Comparison of ENCODE assay signal across 24 cellular contexts in genomic region chr6:3799731-3800130, GRCh38. TPM values are rescaled to one million over a fixed set of nuclear protein-coding genes. Genes with fewer than 3 reads are reported as not detected.
"Had no signal": no experiment of that assay in that cellular context is flagged by ENCODE, and none has a peak within 500 bp of the region (broad histone marks: within the 10 kb centered on the region; RNA-seq: fewer than 3 reads in every experiment).

No MANE protein-coding gene starts in this region.

- H3K4me1 Mint-ChIP-seq: activated naive CD8-positive, alpha-beta T cell treated with anti-CD3 and anti-CD28 coated beads for 36 hours; immature natural killer cell; naive thymus-derived CD8-positive, alpha-beta T cell had no signal

- H3K4me3 Mint-ChIP-seq: activated naive CD8-positive, alpha-beta T cell treated with anti-CD3 and anti-CD28 coated beads for 36 hours; activated T-cell treated with anti-CD3 and anti-CD28 coated beads, Interleukin-2, amount 50 U/mL, for 4 hours; immature natural killer cell; naive thymus-derived CD8-positive, alpha-beta T cell; stimulated activated naive CD8-positive, alpha-beta T cell treated with anti-CD3 and anti-CD28 coated beads, Interleukin-15, Interleukin-2, amounts not matched to agents 100 ng/mL and 50 ng/mL, for 24 hours; T-helper 1 cell treated with Interleukin-12 subunit alpha and Interleukin-12 subunit beta and Interleukin-4 antibody, amounts not matched to agents 30 μg/mL and 1 μg/mL, for 36 hours had no signal

- H3K4me3 ChIP-seq: left lung, lung, prostate gland, spleen, tibial artery had no signal

- H3K27ac Mint-ChIP-seq: activated naive CD8-positive, alpha-beta T cell treated with anti-CD3 and anti-CD28 coated beads for 36 hours; activated T-helper 2 cell treated with anti-CD3 and anti-CD28 coated beads, Interferon-gamma antibody, Interleukin-2, Interleukin-4, amounts not matched to agents 10 μg/mL and 5 μg/mL and 100 μg/mL, durations not matched to agents 14 hours and 24 hours and 36 hours; naive thymus-derived CD8-positive, alpha-beta T cell; stimulated activated naive CD8-positive, alpha-beta T cell treated with anti-CD3 and anti-CD28 coated beads, Interleukin-15, Interleukin-2, amounts not matched to agents 100 ng/mL and 50 ng/mL, for 24 hours; T-helper 1 cell treated with Interleukin-12 subunit alpha and Interleukin-12 subunit beta and Interleukin-4 antibody, amounts not matched to agents 30 μg/mL and 1 μg/mL, for 36 hours had no signal

- H3K27ac ChIP-seq: left lung, prostate gland had no signal

- H3K27me3 Mint-ChIP-seq: stimulated activated naive CD8-positive, alpha-beta T cell treated with anti-CD3 and anti-CD28 coated beads, Interleukin-15, Interleukin-2, amounts not matched to agents 100 ng/mL and 50 ng/mL, for 24 hours had no signal

- H3K4me1 ChIP-seq: prostate gland had no signal

- ATAC-seq: activated T-cell treated with anti-CD3 and anti-CD28 coated beads, Interleukin-2, amount 50 U/mL, for 4 hours; left lung; naive thymus-derived CD8-positive, alpha-beta T cell had no signal

- H3K9me3 Mint-ChIP-seq: activated naive CD8-positive, alpha-beta T cell treated with anti-CD3 and anti-CD28 coated beads for 36 hours; activated T-cell treated with anti-CD3 and anti-CD28 coated beads, Interleukin-2, amount 50 U/mL, for 4 hours; activated T-helper 2 cell treated with anti-CD3 and anti-CD28 coated beads, Interferon-gamma antibody, Interleukin-2, Interleukin-4, amounts not matched to agents 10 μg/mL and 5 μg/mL and 100 μg/mL, durations not matched to agents 14 hours and 24 hours and 36 hours; immature natural killer cell; naive thymus-derived CD8-positive, alpha-beta T cell; stimulated activated naive CD8-positive, alpha-beta T cell treated with anti-CD3 and anti-CD28 coated beads, Interleukin-15, Interleukin-2, amounts not matched to agents 100 ng/mL and 50 ng/mL, for 24 hours; T-helper 1 cell treated with Interleukin-12 subunit alpha and Interleukin-12 subunit beta and Interleukin-4 antibody, amounts not matched to agents 30 μg/mL and 1 μg/mL, for 36 hours had no signal

- H3K27me3 ChIP-seq: left lung, spleen, tibial artery had no signal

- DNase-seq: activated CD4-positive, alpha-beta T cell treated with anti-CD3 and anti-CD28 coated beads for 4 hours; activated CD4-positive, alpha-beta T cell treated with anti-CD3 and anti-CD28 coated beads, Interleukin-2, amount 50 U/mL, for 48 hours; activated CD4-positive, CD25-positive, alpha-beta regulatory T cell; activated CD8-positive, alpha-beta memory T cell treated with anti-CD3 and anti-CD28 coated beads, Interleukin-2, amount 50 U/mL, for 48 hours; activated naive CD4-positive, alpha-beta T cell treated with Interleukin-2 at 50 U/mL for 16 hours; activated naive CD8-positive, alpha-beta T cell treated with anti-CD3 and anti-CD28 coated beads for 36 hours; activated T-cell treated with anti-CD3 and anti-CD28 coated beads, Interleukin-2, amount 50 U/mL, for 4 hours; cortex of kidney; erythroblast; foreskin fibroblast; immature natural killer cell; kidney glomerular epithelial cell; left lung; naive thymus-derived CD8-positive, alpha-beta T cell; spleen; stimulated activated CD4-positive, alpha-beta T cell treated with anti-CD3 and anti-CD28 coated beads, Interleukin-4, amount 100 ng/mL, for 24 hours; substantia nigra; T1000; tibial artery had no signal

- H3K36me3 Mint-ChIP-seq: activated naive CD8-positive, alpha-beta T cell treated with anti-CD3 and anti-CD28 coated beads for 36 hours; immature natural killer cell; naive thymus-derived CD8-positive, alpha-beta T cell had no signal

- H3K9me3 ChIP-seq: left lung, prostate gland, spleen, tibial artery had no signal

- H3K36me3 ChIP-seq: left lung, prostate gland, spleen, tibial artery had no signal

RNA-seq across cellular contexts. Expression of gene PXDC1, which starts 48.2 kb away (rescaled TPM):
- polyA plus RNA-seq: immature natural killer cell; naive thymus-derived CD8-positive, alpha-beta T cell had no signal
